ENCODE assay signal across 17 cellular contexts in the genomic region with DNA sequence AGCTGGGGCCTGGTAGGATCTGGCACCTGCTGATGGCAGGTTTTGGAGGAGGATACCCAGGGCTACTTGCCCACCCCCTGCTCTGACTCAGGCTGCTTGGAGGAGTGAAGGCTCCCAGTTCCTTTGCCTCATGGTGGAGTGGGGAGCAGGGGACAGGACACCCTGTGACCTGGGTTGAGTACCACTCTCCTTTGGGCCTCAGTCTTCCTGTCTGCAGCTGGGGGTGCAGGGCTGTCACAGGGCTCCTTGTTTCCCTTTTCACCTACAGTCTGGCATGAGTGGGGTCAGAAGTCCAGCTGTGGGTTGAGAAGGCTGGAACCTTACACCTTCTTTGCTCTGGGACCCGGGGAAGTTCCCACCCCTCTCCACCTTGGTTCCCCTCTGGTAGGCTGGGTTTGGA. TPM values are rescaled to one million over a fixed set of nuclear protein-coding genes. Genes with fewer than 3 reads are reported as not detected.
A peak's percentile ranks its signal among the peaks of the same experiment; 100 is the strongest.
DNase-seq lines count a peak whose midpoint lies in the region; ATAC-seq and TF ChIP-seq lines count a peak whose summit lies in the region.
"Had no signal": no experiment of that assay in that cellular context is flagged by ENCODE, and none has a peak within 500 bp of the region (broad histone marks: within the 10 kb centered on the region; RNA-seq: fewer than 3 reads in every experiment).

No MANE protein-coding gene starts in this region.

- H3K36me3 ChIP-seq in right atrium auricular region (no peaks in the 10 kb centered on the region), gastroesophageal sphincter (peaks cover 0 to 16% of the 10 kb centered on the region in 2 donors), parathyroid adenoma (ENCODE audit: control insufficient read depth, insufficient read depth, low read length) (no peaks in the 10 kb centered on the region), uterus (no peaks in the 10 kb centered on the region)
- H3K36me3 ChIP-seq: brain microvascular endothelial cell had no signal

- H3K9me3 ChIP-seq in right atrium auricular region (no peaks in the 10 kb centered on the region), gastroesophageal sphincter (no peaks in the 10 kb centered on the region), parathyroid adenoma (ENCODE audit: control insufficient read depth, low read length) (no peaks in the 10 kb centered on the region), uterus (no peaks in the 10 kb centered on the region)

- TF ChIP-seq CTCF in right atrium auricular region (IDR thresholded peaks at IDR 0.05) (no peak), gastroesophageal sphincter (IDR thresholded peaks at IDR 0.05) (no peak), parathyroid adenoma (IDR thresholded peaks at IDR 0.05) (no peak), uterus (IDR thresholded peaks at IDR 0.05) (no peak)

- no peaks in the 10 kb centered on the region for H3K27me3 ChIP-seq in right atrium auricular region
- no peaks in the 10 kb centered on the region for H3K27me3 ChIP-seq in gastroesophageal sphincter
- H3K27me3 ChIP-seq in parathyroid adenoma (ENCODE audit: control insufficient read depth, insufficient read depth, low read length): no peaks in the 10 kb centered on the region
- H3K27me3 ChIP-seq in uterus: no peaks in the 10 kb centered on the region
- H3K27me3 ChIP-seq: brain microvascular endothelial cell had no signal

- TF ChIP-seq POLR2A in gastroesophageal sphincter (IDR thresholded peaks at IDR 0.05) (no peak), uterus (IDR thresholded peaks at IDR 0.05) (no peak)

- H3K9ac ChIP-seq in parathyroid adenoma: no peak overlapping the region

- no peak overlapping the region for H2AFZ ChIP-seq in parathyroid adenoma

- H3K4me2 ChIP-seq in parathyroid adenoma (ENCODE audit: low read length): no peak overlapping the region

- ATAC-seq in left ventricle myocardium superior (no peak), gastroesophageal sphincter (no peak)
- ATAC-seq: stimulated activated naive B cell treated with anti-CD40 and anti-IgM and Interleukin-4, amounts not matched to agents 10 μg/mL and 1 μg/mL and 100 μg/mL, for 72 hours had no signal

- H3K27ac ChIP-seq in right atrium auricular region (peak overlapping the region; percentile 61 to 77), gastroesophageal sphincter (peak overlapping the region in 3 of 4 donors; percentile 38 to 83 (median 45)), parathyroid adenoma (peak overlapping the region; percentile 74), uterus (peak overlapping the region; percentile 70 to 84)
- H3K27ac ChIP-seq: brain microvascular endothelial cell had no signal

- TF ChIP-seq EP300 in gastroesophageal sphincter (IDR thresholded peaks at IDR 0.05): no peak

- intact Hi-C loops in left ventricle myocardium superior (cut with micrococcal nuclease) (no loop called here), uterus (cut with DNase I; ENCODE audit: low total_unique reads) (no loop called here)

- no peak for DNase-seq in right atrium auricular region (ENCODE audit: low spot score)
- DNase-seq in left ventricle myocardium superior: no peak
- DNase-seq in uterus: no peak
- no peak for DNase-seq in NCI-H1092 (lab: John Stamatoyannopoulos, UW)
- DNase-seq in mesenteric fat pad (ENCODE audit: low spot score): no peak
- DNase-seq in activated T-cell treated with anti-CD3 and anti-CD28 coated beads, Interleukin-2, amount 50 U/mL, for 48 hours: no peak
- DNase-seq: activated CD4-positive, alpha-beta memory T cell treated with anti-CD3 and anti-CD28 coated beads, Interleukin-2, amount 10 ng/mL, durations not matched to agents 7 days and 5 days; activated T-cell treated with anti-CD3 and anti-CD28 coated beads, Interleukin-2, amount 50 U/mL, for 24 hours; brain microvascular endothelial cell; hippocampal formation; Kasumi-1; stimulated activated naive B cell treated with anti-CD40 and anti-IgM and Interleukin-4, amounts not matched to agents 10 μg/mL and 1 μg/mL and 100 μg/mL, for 72 hours had no signal

- H3K4me3 ChIP-seq in right atrium auricular region (no peak overlapping the region), gastroesophageal sphincter (no peak overlapping the region), parathyroid adenoma (ENCODE audit: low read depth, low read length) (no peak overlapping the region), uterus (no peak overlapping the region)

- H3K79me2 ChIP-seq in parathyroid adenoma: no peaks in the 10 kb centered on the region

- no CpG with 5 or more reads among the region's 1 CpG for WGBS in gastroesophageal sphincter (ENCODE audit: low coverage in 1 of 2), 2 donors

- H3K4me1 ChIP-seq in right atrium auricular region: peaks cover 0 to 80% of the 10 kb centered on the region in 2 donors
- H3K4me1 ChIP-seq in gastroesophageal sphincter: peaks cover 3 to 62% (median 28%) of the 10 kb centered on the region in 3 donors
- H3K4me1 ChIP-seq in parathyroid adenoma: peaks cover 10% of the 10 kb centered on the region
- peaks cover 10 to 26% of the 10 kb centered on the region in 2 donors for H3K4me1 ChIP-seq in uterus

RNA-seq across cellular contexts. Expression of gene SEMA3F, which starts 14.7 kb away (rescaled TPM):
- 10 to 100 TPM in 1 of 2 donors, 1 to 10 TPM in 1; 6.3 to 18.7 TPM for total RNA-seq in right atrium auricular region
- total RNA-seq in left ventricle myocardium superior: 11.4 TPM
- total RNA-seq in gastroesophageal sphincter: 10 to 100 TPM in 3 of 4 donors, 1 to 10 TPM in 1; 6.7 to 33.5 (median 16.3) TPM
- total RNA-seq in uterus: 10 to 100 TPM; 10.5 to 33.1 (median 12.9) TPM
- 51.5 TPM for total RNA-seq in mesenteric fat pad

RNA-seq across cellular contexts. Expression of gene GNAT1, which starts 21.6 kb away (rescaled TPM):
- not detected for total RNA-seq in right atrium auricular region
- total RNA-seq in left ventricle myocardium superior: not detected
- not detected for total RNA-seq in gastroesophageal sphincter
- total RNA-seq in uterus: not detected
- not detected for total RNA-seq in mesenteric fat pad
- total RNA-seq: activated CD4-positive, alpha-beta memory T cell treated with anti-CD3 and anti-CD28 coated beads, Interleukin-2, amount 10 ng/mL, durations not matched to agents 7 days and 5 days; kidney epithelial cell; posterior vena cava; T-helper 1 cell treated with Interleukin-12 subunit alpha and Interleukin-12 subunit beta and Interleukin-4 antibody, amounts not matched to agents 30 ng/mL and 1 ng/mL, for 36 hours had no signal

RNA-seq across cellular contexts. Expression of gene SLC38A3, which starts 35.2 kb away (rescaled TPM):
- total RNA-seq in right atrium auricular region (1 to 10 TPM; 2.4 to 7.9 TPM), left ventricle myocardium superior (10.4 TPM), gastroesophageal sphincter (under 1 TPM in 2 of 4 donors, not detected in 2; 0.35 TPM), uterus (1 to 10 TPM in 1 of 4 donors, under 1 TPM in 1, not detected in 2; 0.69 to 4.1 TPM), mesenteric fat pad (0.39 TPM)
- total RNA-seq: activated CD4-positive, alpha-beta memory T cell treated with anti-CD3 and anti-CD28 coated beads, Interleukin-2, amount 10 ng/mL, durations not matched to agents 7 days and 5 days; T-helper 1 cell treated with Interleukin-12 subunit alpha and Interleukin-12 subunit beta and Interleukin-4 antibody, amounts not matched to agents 30 ng/mL and 1 ng/mL, for 36 hours had no signal
